In genomic region chr9:89743576-89744254, GRCh38 we compare ENCODE assay signal across 9 cellular contexts.
DNase-seq lines count a peak whose midpoint lies in the region; ATAC-seq, FAIRE-seq and TF ChIP-seq lines count a peak whose summit lies in the region.
"Had no signal": no experiment of that assay in that cellular context is flagged by ENCODE, and none has a peak within 500 bp of the region (broad histone marks: within the 10 kb centered on the region; RNA-seq: fewer than 3 reads in every experiment).

No MANE protein-coding gene starts in this region.

- H3K9ac ChIP-seq in HepG2 (ENCODE audit: insufficient read depth, low read depth, low read length): no peak overlapping the region

- peaks cover 0 to 7% of the 10 kb centered on the region in 2 experiments; a peak in 2 of 5 replicates for H3K27me3 ChIP-seq in HepG2 (ENCODE audit: control insufficient read depth in 1 of 2, insufficient read depth in 2 of 2, low read length in 2 of 2)

- POLR2A ChIA-PET in HepG2 (lab: Yijun Ruan, JAX): no interaction called here
- POLR2A ChIA-PET in MCF 10A (lab: Yijun Ruan, JAX): interaction anchor here (0.8 to 1.1 kb wide), 3 partner anchors 12 to 141 kb away, joined by 3 read pairs; no protein-coding TSS in a partner anchor

- H3K36me3 ChIP-seq in HepG2 (replicated peaks in 1 of 2; ENCODE audit: control insufficient read depth in 1 of 2, insufficient read depth in 2 of 2, low read length in 2 of 2): no peaks in the 10 kb centered on the region

- WGBS in HepG2 (ENCODE audit: low lambda C conversion rate): 1% methylated on average over 6 of the region's 8 CpGs

- no peak overlapping the region for H3K27ac ChIP-seq in HepG2 (ENCODE audit: extremely low read length, insufficient read depth, low read length)

- no peaks in the 10 kb centered on the region for H3K9me3 ChIP-seq in HepG2 (ENCODE audit: low read length)

- peak; percentile 19 for DNase-seq in activated CD4-positive, alpha-beta T cell treated with anti-CD3 and anti-CD28 coated beads for 1 hour
- DNase-seq in HepG2 (ENCODE audit: low spot score) (no peak), NCI-H446 (lab: John Stamatoyannopoulos, UW) (no peak), MCF 10A (ENCODE audit: unreplicated experiment) (no peak), HuH-7.5 (ENCODE audit: low spot score) (no peak)

- TF ChIP-seq EP300 in HepG2 (IDR thresholded peaks at IDR 0.05; ENCODE audit: low read depth in 2 of 2, low read length in 2 of 2) (no peak), HepG2 (CRISPR knock-in tag; IDR thresholded peaks at IDR 0.05; ENCODE audit: borderline replicate concordance) (no peak)

- in situ Hi-C loops in HepG2 (cut with HindIII; ENCODE audit: extremely low pct_ligation_motif_present, low pct_unique_long_range_greater_than_20kb): no loop called here

- no peak overlapping the region for H2AFZ ChIP-seq in HepG2 (ENCODE audit: low read length)

- no peak overlapping the region for H3K4me2 ChIP-seq in HepG2 (ENCODE audit: low read depth, low read length)

- no peaks in the 10 kb centered on the region for H3K79me2 ChIP-seq in HepG2 (ENCODE audit: insufficient read depth, low read length)

- no peak for TF ChIP-seq POLR2A in HepG2 (IDR thresholded peaks at IDR 0.05; ENCODE audit: insufficient read depth in 1 of 2, low read depth in 2 of 2, low read length in 2 of 2)

- no peak overlapping the region for H3K27ac Mint-ChIP-seq in MCF 10A (ENCODE audit: low read depth, unreplicated experiment)
- H3K27ac Mint-ChIP-seq: dendritic cell treated with granulocyte-macrophage colony-stimulating factor and Interleukin-4, amounts not matched to agents 40 ng/mL and 50 ng/mL, for 4 days had no signal

- TF ChIP-seq CTCF in HepG2 (CRISPR knock-in tag; IDR thresholded peaks at IDR 0.05): no peak
- TF ChIP-seq CTCF in MCF 10A (IDR thresholded peaks at IDR 0.05; ENCODE audit: unreplicated experiment): no peak

- H3K4me3 ChIP-seq in HepG2 (replicated peaks in 1 of 3; ENCODE audit: insufficient read depth in 1 of 3, low read depth in 2 of 3, low read length in 3 of 3): no peak overlapping the region

- ATAC-seq in GM18907 (IDR thresholded peaks at IDR 0.05; ENCODE audit: unreplicated experiment): peak; percentile 64
- ATAC-seq in HG02973 (IDR thresholded peaks at IDR 0.05; ENCODE audit: unreplicated experiment): peak; percentile 35
- ATAC-seq in HepG2: peak; percentile 39; the same call in 1 of the 3 replicates
- ATAC-seq in HG02970 (IDR thresholded peaks at IDR 0.05; ENCODE audit: low FRiP score, unreplicated experiment): no peak

- no peaks in the 10 kb centered on the region for H3K4me1 ChIP-seq in HepG2 (ENCODE audit: insufficient read depth, low read length)

- H3K4me3 Mint-ChIP-seq in MCF 10A (ENCODE audit: unreplicated experiment): no peak overlapping the region
- H3K4me3 Mint-ChIP-seq: dendritic cell treated with granulocyte-macrophage colony-stimulating factor and Interleukin-4, amounts not matched to agents 40 ng/mL and 50 ng/mL, for 4 days had no signal

- H4K20me1 ChIP-seq in HepG2 (ENCODE audit: insufficient read depth, low read length): no peaks in the 10 kb centered on the region

- H3K4me1 Mint-ChIP-seq in MCF 10A (ENCODE audit: insufficient read depth, unreplicated experiment): peaks cover 5% of the 10 kb centered on the region

- no peaks in the 10 kb centered on the region for H3K9me3 Mint-ChIP-seq in MCF 10A (ENCODE audit: unreplicated experiment)
- H3K9me3 Mint-ChIP-seq: dendritic cell treated with granulocyte-macrophage colony-stimulating factor and Interleukin-4, amounts not matched to agents 40 ng/mL and 50 ng/mL, for 4 days had no signal

- no peak for FAIRE-seq in HepG2 (lab: Jason Lieb, UNC)

- H3K36me3 Mint-ChIP-seq in MCF 10A (ENCODE audit: insufficient read depth, unreplicated experiment): no peaks in the 10 kb centered on the region

- BruUV-seq in HepG2 (replicated peaks; lab: Mats Ljungman, UMichigan) (no TSS peak), MCF 10A (replicated peaks; lab: Mats Ljungman, UMichigan) (no TSS peak)

- H3K27me3 Mint-ChIP-seq in MCF 10A (ENCODE audit: insufficient read depth, unreplicated experiment): no peaks in the 10 kb centered on the region

- CTCF ChIA-PET in HepG2 (lab: Yijun Ruan, JAX; ENCODE audit: low intra/inter-chr PET ratio, low total read pairs): no interaction called here
- CTCF ChIA-PET in MCF 10A (lab: Yijun Ruan, JAX): interaction anchor here (0.6 kb wide), 1 partner anchor 107 kb away, joined by 3 read pairs; no protein-coding TSS in a partner anchor

- intact Hi-C loops in HepG2 (cut with micrococcal nuclease; ENCODE audit: unreplicated experiment): no loop called here
- intact Hi-C loops in MCF 10A (cut with micrococcal nuclease): no loop called here

- TF ChIP-seq RAD21 in HepG2 (CRISPR knock-in tag; IDR thresholded peaks at IDR 0.05): no peak

TF ChIP-seq in HepG2, 621 proteins besides CTCF, POLR2A, EP300 and RAD21 (continues in another document):
- no peak for TF ChIP-seq SRSF9 (IDR thresholded peaks at IDR 0.05; ENCODE audit: borderline replicate concordance, insufficient read depth, low read depth, low read length, poor library complexity, severe bottlenecking)
- no peak for TF ChIP-seq ZNF407 (CRISPR knock-in tag; IDR thresholded peaks at IDR 0.05; ENCODE audit: not compliant biosample characterization)
- TF ChIP-seq SMARCC2 (IDR thresholded peaks at IDR 0.05): no peak
- no peak for TF ChIP-seq ZMYM2 (CRISPR knock-in tag; IDR thresholded peaks at IDR 0.05)
- TF ChIP-seq, protein P1, sequence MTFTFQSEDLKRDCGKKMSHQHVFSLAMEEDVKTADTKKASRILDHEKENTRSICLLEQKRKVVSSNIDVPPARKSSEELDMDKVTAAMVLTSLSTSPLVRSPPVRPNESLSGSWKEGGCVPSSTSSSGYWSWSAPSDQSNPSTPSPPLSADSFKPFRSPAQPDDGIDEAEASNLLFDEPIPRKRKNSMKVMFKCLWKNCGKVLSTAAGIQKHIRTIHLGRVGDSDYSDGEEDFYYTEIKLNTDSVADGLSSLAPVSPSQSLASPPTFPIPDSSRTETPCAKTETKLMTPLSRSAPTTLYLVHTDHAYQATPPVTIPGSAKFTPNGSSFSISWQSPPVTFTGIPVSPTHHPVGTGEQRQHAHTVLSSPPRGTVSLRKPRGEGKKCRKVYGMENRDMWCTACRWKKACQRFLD (CRISPR knock-in tag; IDR thresholded peaks at IDR 0.05; ENCODE audit: borderline replicate concordance): no peak
- TF ChIP-seq ZNF253 (CRISPR knock-in tag; IDR thresholded peaks at IDR 0.05; ENCODE audit: borderline replicate concordance): no peak
- TF ChIP-seq CC2D1A (CRISPR knock-in tag; IDR thresholded peaks at IDR 0.05): no peak
